24 cellular contexts compared by ENCODE assay signal in the genomic region with DNA sequence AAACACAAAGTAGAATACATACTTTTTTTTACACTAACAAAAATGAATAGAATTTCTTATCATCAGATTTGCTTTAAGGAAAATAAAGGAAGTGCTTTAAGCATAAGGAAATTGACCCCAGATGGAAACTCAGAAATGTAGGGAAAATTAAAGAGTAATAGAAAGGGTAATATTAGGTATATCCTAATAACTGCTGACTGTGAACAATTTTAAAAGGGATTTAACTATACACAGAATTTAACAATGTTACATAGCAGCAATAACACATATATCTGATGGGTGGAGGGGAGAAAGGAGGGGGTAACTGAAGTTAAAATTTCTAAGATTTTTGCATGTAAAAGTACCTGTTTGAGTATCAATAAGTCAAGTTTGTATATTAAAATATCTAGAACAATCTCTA. TPM values are rescaled to one million over a fixed set of nuclear protein-coding genes. Genes with fewer than 3 reads are reported as not detected.
"Had no signal": no experiment of that assay in that cellular context is flagged by ENCODE, and none has a peak within 500 bp of the region (broad histone marks: within the 10 kb centered on the region; RNA-seq: fewer than 3 reads in every experiment).

No MANE protein-coding gene starts in this region.

- FAIRE-seq: endometrium, frontal cortex, islet of Langerhans, keratinocyte had no signal

- H3K36me3 ChIP-seq: colonic mucosa, gastroesophageal sphincter, heart right ventricle, left lung, lower lobe of right lung had no signal

- DNase-seq: colonic mucosa; cortex of kidney; effector CD8-positive, alpha-beta T cell; effector memory CD8-positive, alpha-beta T cell; endodermal cell; foreskin keratinocyte; head of caudate nucleus; heart right ventricle; hippocampal formation; left cardiac atrium; left lung; left ventricle myocardium superior; lower lobe of right lung; mesenchymal stem cell; mucosa of descending colon; naive B cell had no signal

- ATAC-seq: effector memory CD8-positive, alpha-beta T cell; foreskin keratinocyte; gastroesophageal sphincter; heart right ventricle; left cardiac atrium; left lung; left ventricle myocardium superior; lower lobe of right lung; mucosa of descending colon had no signal

- H3K4me3 ChIP-seq: colonic mucosa, esophagus muscularis mucosa, gastroesophageal sphincter, heart right ventricle, left lung, lower lobe of right lung, mucosa of descending colon had no signal

- H3K27ac ChIP-seq: colonic mucosa, epithelial cell of prostate, esophagus muscularis mucosa, foreskin keratinocyte, gastroesophageal sphincter, heart right ventricle, left lung, lower lobe of right lung had no signal

- H3K27me3 ChIP-seq: colonic mucosa, esophagus muscularis mucosa, foreskin keratinocyte, gastroesophageal sphincter, heart right ventricle, left lung had no signal

- H3K9me3 ChIP-seq: colonic mucosa, esophagus muscularis mucosa, gastroesophageal sphincter, left lung, lower lobe of right lung, mucosa of descending colon had no signal

- H3K4me1 ChIP-seq: colonic mucosa, esophagus muscularis mucosa, foreskin keratinocyte, gastroesophageal sphincter, heart right ventricle, left lung, lower lobe of right lung had no signal

RNA-seq across cellular contexts. Expression of a gene that starts 8.6 kb away (rescaled TPM):
- total RNA-seq: mesenteric fat pad had no signal
